30 cellular contexts compared by ENCODE assay signal in genomic region chr11:120295110-120295509, GRCh38. TPM values are rescaled to one million over a fixed set of nuclear protein-coding genes. Genes with fewer than 3 reads are reported as not detected.
DNase-seq lines count a peak whose midpoint lies in the region; ATAC-seq, FAIRE-seq and TF ChIP-seq lines count a peak whose summit lies in the region.
"Had no signal": no experiment of that assay in that cellular context is flagged by ENCODE, and none has a peak within 500 bp of the region (broad histone marks: within the 10 kb centered on the region; RNA-seq: fewer than 3 reads in every experiment).

No MANE protein-coding gene starts in this region.

- H3K4me1 ChIP-seq in keratinocyte (ENCODE audit: control insufficient read depth, extremely low read depth, insufficient read depth, low read length) (peaks cover 40% of the 10 kb centered on the region), suprapubic skin (peaks cover 48% of the 10 kb centered on the region), prostate gland (replicated peaks) (peaks cover under 1% of the 10 kb centered on the region)
- H3K4me1 ChIP-seq: BLaER1 had no signal

- no peaks in the 10 kb centered on the region for H3K79me2 ChIP-seq in keratinocyte (ENCODE audit: control insufficient read depth, insufficient read depth, low read length)

- H3K27me3 ChIP-seq in keratinocyte (ENCODE audit: control insufficient read depth, extremely low read depth, insufficient read depth, low read length) (peaks cover 7% of the 10 kb centered on the region), suprapubic skin (no peaks in the 10 kb centered on the region), prostate gland (replicated peaks; ENCODE audit: insufficient read depth) (no peaks in the 10 kb centered on the region)
- H3K27me3 ChIP-seq: BLaER1 had no signal

- H3K27ac ChIP-seq in keratinocyte (ENCODE audit: control insufficient read depth, insufficient read depth, low read length): no peak overlapping the region
- H3K27ac ChIP-seq in suprapubic skin: peak overlapping the region; percentile 75
- no peak overlapping the region for H3K27ac ChIP-seq in prostate gland
- H3K27ac ChIP-seq: BLaER1, foreskin keratinocyte had no signal

- H3K4me3 ChIP-seq in keratinocyte (ENCODE audit: control insufficient read depth in 2 of 3, extremely low read depth in 1 of 3, insufficient read depth in 2 of 3, low read depth in 1 of 3, low read length in 3 of 3): no peak overlapping the region
- no peak overlapping the region for H3K4me3 ChIP-seq in suprapubic skin
- no peak overlapping the region for H3K4me3 ChIP-seq in prostate gland
- H3K4me3 ChIP-seq: BLaER1, smooth muscle cell had no signal

- peak; percentile 99 for FAIRE-seq in keratinocyte (lab: Jason Lieb, UNC)
- FAIRE-seq: bronchial epithelial cell, colon, G401.6 had no signal

- peak; percentile 35 for DNase-seq in left cardiac atrium
- DNase-seq in Right ventricle myocardium inferior (ENCODE audit: missing footprints): no peak
- no peak for DNase-seq in keratinocyte (ENCODE audit: low read depth, low spot score)
- DNase-seq in suprapubic skin (ENCODE audit: low spot score in 2 of 2): no peak
- DNase-seq in prostate gland (ENCODE audit: low spot score): no peak
- no peak for DNase-seq in amygdala (lab: John Stamatoyannopoulos, UW)
- DNase-seq: activated CD4-positive, CD25-positive, alpha-beta regulatory T cell; activated naive CD4-positive, alpha-beta T cell treated with Interleukin-2 at 50 U/mL for 16 hours; DMS53; effector memory CD4-positive, alpha-beta T cell; hippocampal formation; KBM-7; MM.1S; naive B cell; NCI-H1436; NCI-H2107; NCI-H510A; SIG-M5; stimulated activated CD4-positive, alpha-beta T cell treated with anti-CD3 and anti-CD28 coated beads, Interleukin-1b, Interleukin-23, amount 100 ng/mL, for 48 hours had no signal

- no peak overlapping the region for H3K9ac ChIP-seq in keratinocyte (ENCODE audit: control insufficient read depth, extremely low read depth, insufficient read depth, low read length)
- H3K9ac ChIP-seq: BLaER1 had no signal

- H2AFZ ChIP-seq in keratinocyte (ENCODE audit: control insufficient read depth, low read length): no peak overlapping the region

- dilution Hi-C loops in keratinocyte (cut with MboI; ENCODE audit: extremely low pct_ligation_motif_present, low sequenced_read_pairs): no loop called here

- no peaks in the 10 kb centered on the region for H3K9me1 ChIP-seq in keratinocyte (ENCODE audit: control insufficient read depth, extremely low read depth, insufficient read depth, low read length)

- H3K9me3 ChIP-seq in keratinocyte (ENCODE audit: control insufficient read depth, low read depth, low read length): no peaks in the 10 kb centered on the region
- no peaks in the 10 kb centered on the region for H3K9me3 ChIP-seq in suprapubic skin
- H3K9me3 ChIP-seq in prostate gland: no peaks in the 10 kb centered on the region
- H3K9me3 ChIP-seq: BLaER1 had no signal

- intact Hi-C loops in left cardiac atrium (cut with DNase I): no loop called here
- intact Hi-C loops in Right ventricle myocardium inferior (cut with DNase I): no loop called here
- intact Hi-C loops in prostate gland (cut with DNase I): loop anchor here (5.0 kb wide), 1 partner anchor 58 kb away; no protein-coding TSS in a partner anchor

- peak; percentile 39 to 75 for ATAC-seq in left cardiac atrium
- no peak for ATAC-seq in Right ventricle myocardium inferior
- ATAC-seq in SK-N-SH treated with all-trans-retinoic acid at 6 μM for 48 hours: peak; percentile 52
- no peak for ATAC-seq in HG02610 (IDR thresholded peaks at IDR 0.05; ENCODE audit: unreplicated experiment)
- ATAC-seq: foreskin keratinocyte, left lobe of liver, Panc1 had no signal

- H3K36me3 ChIP-seq in keratinocyte (ENCODE audit: control insufficient read depth in 2 of 2, extremely low read depth in 1 of 2, insufficient read depth in 2 of 2, low read length in 2 of 2) (no peaks in the 10 kb centered on the region), suprapubic skin (no peaks in the 10 kb centered on the region), prostate gland (no peaks in the 10 kb centered on the region)
- H3K36me3 ChIP-seq: BLaER1 had no signal

- TF ChIP-seq CTCF in keratinocyte (optimal IDR thresholded peaks at IDR 0.05 in 1 of 3, IDR thresholded peaks at IDR 0.05 in 1 of 3, conservative IDR thresholded peaks at IDR 0.05 in 1 of 3; ENCODE audit: extremely low read depth in 1 of 3, insufficient read depth in 2 of 3, low read length in 3 of 3) (no peak), suprapubic skin (IDR thresholded peaks at IDR 0.05) (no peak), prostate gland (IDR thresholded peaks at IDR 0.05) (no peak)

- H3K4me2 ChIP-seq in keratinocyte (ENCODE audit: control insufficient read depth, extremely low read depth, insufficient read depth, low read depth, low read length): peak overlapping the region; percentile 7
- H3K4me2 ChIP-seq: BLaER1, smooth muscle cell had no signal

- 33% methylated on average over 4 of the region's 4 CpGs for WGBS in suprapubic skin
- WGBS in prostate gland: 15% methylated on average over 4 of the region's 4 CpGs

- no peaks in the 10 kb centered on the region for H4K20me1 ChIP-seq in keratinocyte (ENCODE audit: control insufficient read depth, extremely low read depth, insufficient read depth, low read length)
- H4K20me1 ChIP-seq: BLaER1 had no signal

- no peak for TF ChIP-seq POLR2A in suprapubic skin (IDR thresholded peaks at IDR 0.05)
- no peak for TF ChIP-seq POLR2A in prostate gland (IDR thresholded peaks at IDR 0.05)

- no peak for TF ChIP-seq EP300 in suprapubic skin (IDR thresholded peaks at IDR 0.05)

TF ChIP-seq in SK-N-SH treated with all-trans-retinoic acid at 6 μM for 48 hours, 23 proteins besides CTCF, POLR2A, EP300 and RAD21 (continues in another document):
- TF ChIP-seq TCF4 (CRISPR knock-in tag; IDR thresholded peaks at IDR 0.05; ENCODE audit: borderline replicate concordance) (peak; percentile 79), SNAI2 (CRISPR knock-in tag; IDR thresholded peaks at IDR 0.05) (peak; percentile 47; the same call in 1 of the 2 replicates), CSRNP3 (CRISPR knock-in tag; IDR thresholded peaks at IDR 0.05) (no peak)

RNA-seq across cellular contexts. Expression of gene TLCD5, which starts 30.0 kb away (rescaled TPM):
- total RNA-seq in left cardiac atrium (10 to 100 TPM; 14.1 to 15.6 TPM), Right ventricle myocardium inferior (8.4 TPM), suprapubic skin (1 to 10 TPM in 2 of 4 donors, under 1 TPM in 2; 0.83 to 2.3 (median 1.5) TPM), prostate gland (10 to 100 TPM in 1 of 2 donors, 1 to 10 TPM in 1; 7.8 to 10.6 TPM)
- polyA plus RNA-seq in keratinocyte: 2.7 to 4.0 TPM (median 3.7 TPM) in 3 replicates
- polyA plus RNA-seq in keratinocyte (2011; ENCODE audit: low read depth): 0.50 TPM
- 2.5 and 2.7 TPM in 2 replicates for polyA plus RNA-seq in keratinocyte (2011; cell fraction: cytosol; rRNA removed)
- 5.7 and 6.9 TPM in 2 replicates for polyA plus RNA-seq in keratinocyte (2011; cell fraction: nucleus; rRNA removed)
- polyA plus RNA-seq in keratinocyte (2012; ENCODE audit: low replicate concordance): 1.7 and 2.0 TPM in 2 replicates
- 0.49 to 2.4 TPM (median 2.4 TPM) in 3 replicates for polyA minus RNA-seq in keratinocyte
- polyA minus RNA-seq in keratinocyte (2011; cell fraction: cytosol; rRNA and poly(A)+ RNA removed): 0.96 TPM
- 1.2 and 2.6 TPM in 2 replicates for polyA minus RNA-seq in keratinocyte (2011; cell fraction: nucleus; rRNA and poly(A)+ RNA removed)

RNA-seq across cellular contexts. Expression of gene ARHGEF12, which starts 41.1 kb away (rescaled TPM):
- 10 to 100 TPM; 76.4 to 92.3 TPM for total RNA-seq in left cardiac atrium
- total RNA-seq in Right ventricle myocardium inferior: 81.7 TPM
- 22.1 to 28.8 TPM (median 25.3 TPM) in 3 replicates for polyA plus RNA-seq in keratinocyte
- 60.7 TPM for polyA plus RNA-seq in keratinocyte (2011; ENCODE audit: low read depth)
- polyA plus RNA-seq in keratinocyte (2011; cell fraction: cytosol; rRNA removed): 19.6 and 29.9 TPM in 2 replicates
- polyA plus RNA-seq in keratinocyte (2011; cell fraction: nucleus; rRNA removed): 32.0 and 36.7 TPM in 2 replicates
- polyA plus RNA-seq in keratinocyte (2012; ENCODE audit: low replicate concordance): 23.3 and 31.8 TPM in 2 replicates
- polyA minus RNA-seq in keratinocyte: 31.0 to 127 TPM (median 68.3 TPM) in 3 replicates
- 47.2 TPM for polyA minus RNA-seq in keratinocyte (2011; cell fraction: cytosol; rRNA and poly(A)+ RNA removed)
- polyA minus RNA-seq in keratinocyte (2011; cell fraction: nucleus; rRNA and poly(A)+ RNA removed): 61.3 and 130 TPM in 2 replicates
- 100 to 1,000 TPM; 107 to 222 (median 138) TPM for total RNA-seq in suprapubic skin
- 10 to 100 TPM; 86.2 to 96.5 TPM for total RNA-seq in prostate gland

RNA-seq across cellular contexts. Expression of gene POU2F3, which starts 55.2 kb away (rescaled TPM):
- total RNA-seq in left cardiac atrium (not detected), Right ventricle myocardium inferior (0.19 TPM), suprapubic skin (100 to 1,000 TPM in 2 of 4 donors, 10 to 100 TPM in 2; 58.2 to 219 (median 105) TPM), prostate gland (1 to 10 TPM; 1.5 to 6.1 TPM)
- 0.61 to 0.96 TPM (median 0.90 TPM) in 3 replicates for polyA plus RNA-seq in keratinocyte
- 3.2 TPM for polyA plus RNA-seq in keratinocyte (2011; ENCODE audit: low read depth)
- 0.55 and 0.85 TPM in 2 replicates for polyA plus RNA-seq in keratinocyte (2011; cell fraction: cytosol; rRNA removed)
- 0.45 and 1.5 TPM in 2 replicates for polyA plus RNA-seq in keratinocyte (2011; cell fraction: nucleus; rRNA removed)
- 0.89 and 9.7 TPM in 2 replicates for polyA plus RNA-seq in keratinocyte (2012; ENCODE audit: low replicate concordance)
- polyA minus RNA-seq in keratinocyte: 1.2 to 1.6 TPM (median 1.2 TPM) in 3 replicates
- not detected for polyA minus RNA-seq in keratinocyte (2011; cell fraction: cytosol; rRNA and poly(A)+ RNA removed)
- 0.62 and 0.63 TPM in 2 replicates for polyA minus RNA-seq in keratinocyte (2011; cell fraction: nucleus; rRNA and poly(A)+ RNA removed)
- total RNA-seq: bronchial epithelial cell, HT1080, left lobe of liver had no signal
- polyA plus RNA-seq: smooth muscle cell had no signal

Comparison
In these comparisons a context has a peak if more than half of its experiments do, and no peak if none do; other contexts are left out.
1. ATAC-seq: peak in left cardiac atrium (2 of 2) and SK-N-SH treated with all-trans-retinoic acid at 6 μM for 48 hours (single experiment); none in Right ventricle myocardium inferior (single experiment) and HG02610 (single experiment).
2. RNA of gene POU2F3, which starts 55.2 kb away (total RNA-seq): 58.2 to 219 TPM in suprapubic skin; 1.5 to 6.1 TPM in prostate gland, 0.19 TPM in Right ventricle myocardium inferior (single experiment) and not detected in left cardiac atrium; every median in the first group is over 4 times any median in the second.